Comparison of ENCODE assay signal across 8 cellular contexts in genomic region chr18:12990128-12990485, GRCh38. TPM values are rescaled to one million over a fixed set of nuclear protein-coding genes. Genes with fewer than 3 reads are reported as not detected.
A peak's percentile ranks its signal among the peaks of the same experiment; 100 is the strongest.
DNase-seq lines count a peak whose midpoint lies in the region; ATAC-seq and TF ChIP-seq lines count a peak whose summit lies in the region.

No MANE protein-coding gene starts in this region.

- H3K27me3 Mint-ChIP-seq in stimulated activated memory B cell treated with anti-CD40 and anti-IgM and Interleukin-4, amounts not matched to agents 10 μg/mL and 1 μg/mL and 100 μg/mL, for 72 hours, result no peaks in the 10 kb centered on the region

- WGBS in prostate gland, result 29% methylated on average over 2 of the region's 2 CpGs

- H3K9me3 ChIP-seq in prostate gland, result no peaks in the 10 kb centered on the region

- peak overlapping the region in 1 of 2 donors; percentile 87 for H3K4me3 ChIP-seq in prostate gland

- peak overlapping the region; percentile 95 for H3K4me3 Mint-ChIP-seq in stimulated activated memory B cell treated with anti-CD40 and anti-IgM and Interleukin-4, amounts not matched to agents 10 μg/mL and 1 μg/mL and 100 μg/mL, for 72 hours

- H3K36me3 ChIP-seq in prostate gland, result no peaks in the 10 kb centered on the region

- H3K27ac Mint-ChIP-seq in stimulated activated memory B cell treated with anti-CD40 and anti-IgM and Interleukin-4, amounts not matched to agents 10 μg/mL and 1 μg/mL and 100 μg/mL, for 72 hours, result peak overlapping the region; percentile 89

- no peak for TF ChIP-seq CTCF in foreskin keratinocyte (conservative IDR thresholded peaks at IDR 0.05)
- TF ChIP-seq CTCF in prostate gland (IDR thresholded peaks at IDR 0.05), result no peak

- intact Hi-C loops in prostate gland (cut with DNase I), result loop anchor here (2.0 to 10.0 kb wide), 4 partner anchors 41 to 275 kb away; partner anchors contain the start of genes PTPN2 and SEH1L

- peaks cover 11% of the 10 kb centered on the region for H3K36me3 Mint-ChIP-seq in stimulated activated memory B cell treated with anti-CD40 and anti-IgM and Interleukin-4, amounts not matched to agents 10 μg/mL and 1 μg/mL and 100 μg/mL, for 72 hours

- H3K27me3 ChIP-seq in foreskin keratinocyte, result no peaks in the 10 kb centered on the region
- H3K27me3 ChIP-seq in prostate gland (replicated peaks; ENCODE audit: insufficient read depth), result no peaks in the 10 kb centered on the region

- H3K4me1 ChIP-seq in foreskin keratinocyte (peaks cover 9% of the 10 kb centered on the region), prostate gland (replicated peaks) (peaks cover 4% of the 10 kb centered on the region)

- ATAC-seq in foreskin keratinocyte, result no peak
- no peak for ATAC-seq in stimulated activated memory B cell treated with anti-CD40 and anti-IgM and Interleukin-4, amounts not matched to agents 10 μg/mL and 1 μg/mL and 100 μg/mL, for 72 hours

- H3K27ac ChIP-seq in foreskin keratinocyte, result peak overlapping the region; percentile 56
- H3K27ac ChIP-seq in prostate gland, result no peak overlapping the region

- TF ChIP-seq POLR2A in prostate gland (IDR thresholded peaks at IDR 0.05), result no peak

- peaks cover 18% of the 10 kb centered on the region for H3K4me1 Mint-ChIP-seq in stimulated activated memory B cell treated with anti-CD40 and anti-IgM and Interleukin-4, amounts not matched to agents 10 μg/mL and 1 μg/mL and 100 μg/mL, for 72 hours

- peak; percentile 4 for DNase-seq in NK-92 treated with Interleukin-12 subunit alpha and Interleukin-12 subunit beta, amount 100 ng/mL, for 24 hours (lab: John Stamatoyannopoulos, UW)
- DNase-seq in NK-92 (lab: John Stamatoyannopoulos, UW; ENCODE audit: unreplicated experiment), result no peak
- peak; percentile 51 for DNase-seq in activated CD4-positive, alpha-beta T cell treated with anti-CD3 and anti-CD28 coated beads for 48 hours
- no peak for DNase-seq in foreskin keratinocyte
- no peak for DNase-seq in H4 (ENCODE audit: low spot score)
- no peak for DNase-seq in prostate gland (ENCODE audit: low spot score)
- DNase-seq in NCI-H82 treated with DMSO at 0.1 percent for 48 hours (lab: John Stamatoyannopoulos, UW; ENCODE audit: unreplicated experiment), result no peak

- no peaks in the 10 kb centered on the region for H3K9me3 Mint-ChIP-seq in stimulated activated memory B cell treated with anti-CD40 and anti-IgM and Interleukin-4, amounts not matched to agents 10 μg/mL and 1 μg/mL and 100 μg/mL, for 72 hours

RNA-seq across cellular contexts. Expression of gene CEP192, which starts 1.1 kb away (rescaled TPM):
- total RNA-seq in foreskin keratinocyte, result 20.2 and 23.1 TPM in 2 replicates
- polyA plus RNA-seq in foreskin keratinocyte, result 8.0 and 9.7 TPM in 2 replicates
- 10.2 and 15.4 TPM in 2 replicates for total RNA-seq in H4 (2014; rRNA removed; shearing (Covaris generic))
- 10 to 100 TPM; 17.2 to 37.3 TPM for total RNA-seq in prostate gland

RNA-seq across cellular contexts. Expression of gene SEH1L, which starts 42.3 kb away (rescaled TPM):
- total RNA-seq in foreskin keratinocyte, result 47.5 and 55.2 TPM in 2 replicates
- 22.4 and 30.0 TPM in 2 replicates for polyA plus RNA-seq in foreskin keratinocyte
- total RNA-seq in H4 (2014; rRNA removed; shearing (Covaris generic)), result 47.8 and 53.0 TPM in 2 replicates
- total RNA-seq in prostate gland, result 10 to 100 TPM; 35.9 to 46.6 TPM

Comparison
In these comparisons a context has a peak if more than half of its experiments do, and no peak if none do; other contexts are left out.
1. DNase-seq: peak in NK-92 treated with Interleukin-12 subunit alpha and Interleukin-12 subunit beta, amount 100 ng/mL, for 24 hours (single experiment) and activated CD4-positive, alpha-beta T cell treated with anti-CD3 and anti-CD28 coated beads for 48 hours (single experiment); none in NK-92 (single experiment), foreskin keratinocyte (0 of 2), H4 (single experiment), prostate gland (single experiment) and NCI-H82 treated with DMSO at 0.1 percent for 48 hours (single experiment).